ENCODE assay signal across 8 cellular contexts in genomic region chr1:111619635-111620411, GRCh38. TPM values are rescaled to one million over a fixed set of nuclear protein-coding genes. Genes with fewer than 3 reads are reported as not detected.
DNase-seq lines count a peak whose midpoint lies in the region; ATAC-seq and TF ChIP-seq lines count a peak whose summit lies in the region.

Gene RAP1A, plus strand, starts transcription at chr1:111619789. Its CDS starts 71,572 bp downstream, at chr1:111691361.

- TF ChIP-seq CTCF in HEK293 (tag by site-specific recombination; IDR thresholded peaks at IDR 0.05) (no peak), gastroesophageal sphincter (IDR thresholded peaks at IDR 0.05) (peak in 1 of 4 experiments; percentile 18), neutrophil (IDR thresholded peaks at IDR 0.05) (peak; percentile 45)

- H3K4me3 ChIP-seq in HEK293 (ENCODE audit: low read depth, low read length): peak within 1 kb of the TSS; percentile 70
- H3K4me3 ChIP-seq in gastroesophageal sphincter: peak within 1 kb of the TSS; percentile 68 to 74
- peak within 1 kb of the TSS; percentile 89 to 92 for H3K4me3 ChIP-seq in neutrophil (ENCODE audit: low read depth in 1 of 2, low read length in 1 of 2)
- peak within 1 kb of the TSS; percentile 88 to 96 (median 95) for H3K4me3 ChIP-seq in subcutaneous abdominal adipose tissue (ENCODE audit: low read depth in 1 of 5, low read length in 5 of 5)

- 0% methylated on average over 13 of the region's 77 CpGs; no CpG with 5 or more reads in 1 of the 2 donors for WGBS in gastroesophageal sphincter (ENCODE audit: low coverage in 1 of 2), 2 donors

- CTCF ChIA-PET in HEK293 (lab: Yijun Ruan, JAX): interaction anchor here (0.6 to 1.2 kb wide), 6 partner anchors 9 to 613 kb away, joined by 3 to 4 read pairs (median 3); no protein-coding TSS in a partner anchor

- H3K27ac ChIP-seq in HEK293 (ENCODE audit: extremely low read depth, low read depth, low read length): peak within 1 kb of the TSS; percentile 76
- peak within 1 kb of the TSS; percentile 92 to 96 (median 94) for H3K27ac ChIP-seq in gastroesophageal sphincter
- H3K27ac ChIP-seq in neutrophil: peak within 1 kb of the TSS; percentile 96
- H3K27ac ChIP-seq in subcutaneous abdominal adipose tissue (ENCODE audit: low read depth, low read length): peak within 1 kb of the TSS; percentile 95

- POLR2A ChIA-PET in HEK293 (lab: Yijun Ruan, JAX): interaction anchor here (0.6 to 1.3 kb wide), 14 partner anchors 10 to 1074 kb away, joined by 3 to 9 read pairs (median 4); partner anchors contain the start of genes CEPT1 and DRAM2

- TF ChIP-seq EP300 in gastroesophageal sphincter (IDR thresholded peaks at IDR 0.05): no peak

- H3K9me3 ChIP-seq in HEK293 (ENCODE audit: control insufficient read depth, insufficient read depth, low read depth, low read length): no peaks in the 10 kb centered on the region
- H3K9me3 ChIP-seq in gastroesophageal sphincter: no peaks in the 10 kb centered on the region
- no peaks in the 10 kb centered on the region for H3K9me3 ChIP-seq in neutrophil
- H3K9me3 ChIP-seq in subcutaneous abdominal adipose tissue (ENCODE audit: control insufficient read depth in 5 of 5, low read length in 5 of 5): no peaks in the 10 kb centered on the region

- no peaks in the 10 kb centered on the region for H3K36me3 ChIP-seq in HEK293 (ENCODE audit: control insufficient read depth in 2 of 2, insufficient read depth in 1 of 2, low read length in 2 of 2)
- no peaks in the 10 kb centered on the region for H3K36me3 ChIP-seq in gastroesophageal sphincter
- H3K36me3 ChIP-seq in neutrophil: no peaks in the 10 kb centered on the region
- H3K36me3 ChIP-seq in subcutaneous abdominal adipose tissue (ENCODE audit: control insufficient read depth in 5 of 5, insufficient read depth in 5 of 5, low read length in 5 of 5): no peaks in the 10 kb centered on the region

- H3K27me3 ChIP-seq in gastroesophageal sphincter (no peaks in the 10 kb centered on the region), neutrophil (no peaks in the 10 kb centered on the region), subcutaneous abdominal adipose tissue (ENCODE audit: control insufficient read depth in 5 of 5, insufficient read depth in 4 of 5, low read length in 5 of 5) (no peaks in the 10 kb centered on the region)

- ATAC-seq in SK-N-SH treated with all-trans-retinoic acid at 6 μM for 48 hours (peak; percentile 94), gastroesophageal sphincter (peak; percentile 94)

- DNase-seq in ELR (ENCODE audit: low read depth): peak; percentile 94
- peak; percentile 69 for DNase-seq in NCI-H1048 (lab: John Stamatoyannopoulos, UW)
- peak; percentile 95 for DNase-seq in activated naive CD4-positive, alpha-beta T cell treated with anti-CD3 and anti-CD28 coated beads, Interleukin-2, amount 50 U/mL, for 16 hours

- peak within 1 kb of the TSS; percentile 32 to 96 (median 90) for H3K9ac ChIP-seq in subcutaneous abdominal adipose tissue (ENCODE audit: low read length in 5 of 5)

- H3K4me1 ChIP-seq in HEK293 (ENCODE audit: control insufficient read depth, insufficient read depth, low read length) (no peaks in the 10 kb centered on the region), gastroesophageal sphincter (peaks cover 10 to 77% (median 16%) of the 10 kb centered on the region in 3 donors), neutrophil (ENCODE audit: control insufficient read depth in 1 of 2, insufficient read depth in 1 of 2, low read depth in 1 of 2, low read length in 1 of 2) (peaks cover 68 to 69% of the 10 kb centered on the region in 2 experiments), subcutaneous abdominal adipose tissue (ENCODE audit: control insufficient read depth in 5 of 5, insufficient read depth in 5 of 5, low read length in 5 of 5) (peaks cover 0 to 48% (median 35%) of the 10 kb centered on the region in 5 donors)

- TF ChIP-seq POLR2A in gastroesophageal sphincter (IDR thresholded peaks at IDR 0.05): peak; percentile 69 to 72

TF ChIP-seq in HEK293, 187 proteins besides CTCF, POLR2A, EP300 and RAD21 (continues in another document):
- no peak for TF ChIP-seq ZFP69B (tag by site-specific recombination; IDR thresholded peaks at IDR 0.05)
- TF ChIP-seq ZNF211 (tag by site-specific recombination; IDR thresholded peaks at IDR 0.05; ENCODE audit: low read depth): no peak
- TF ChIP-seq ZNF654 (tag by site-specific recombination; IDR thresholded peaks at IDR 0.05; ENCODE audit: low read depth): no peak
- TF ChIP-seq ZFP37 (tag by site-specific recombination; IDR thresholded peaks at IDR 0.05): no peak
- TF ChIP-seq ZBTB21 (tag by site-specific recombination; IDR thresholded peaks at IDR 0.05): no peak
- no peak for TF ChIP-seq ZNF132 (tag by site-specific recombination; IDR thresholded peaks at IDR 0.05; ENCODE audit: borderline replicate concordance)
- no peak for TF ChIP-seq ZEB2 (tag by site-specific recombination; IDR thresholded peaks at IDR 0.05)
- no peak for TF ChIP-seq ZNF394 (tag by site-specific recombination; IDR thresholded peaks at IDR 0.05; ENCODE audit: borderline replicate concordance)
- no peak for TF ChIP-seq ZNF521 (tag by site-specific recombination; IDR thresholded peaks at IDR 0.05)
- TF ChIP-seq KLF9 (tag by site-specific recombination; IDR thresholded peaks at IDR 0.05; ENCODE audit: low read depth): peak; percentile 38
- no peak for TF ChIP-seq ZNF548 (tag by site-specific recombination; IDR thresholded peaks at IDR 0.05)
- TF ChIP-seq ZNF302 (tag by site-specific recombination; IDR thresholded peaks at IDR 0.05; ENCODE audit: low read depth): no peak
- TF ChIP-seq ZNF324 (tag by site-specific recombination; IDR thresholded peaks at IDR 0.05): no peak
- TF ChIP-seq ZNF660 (tag by site-specific recombination; IDR thresholded peaks at IDR 0.05): no peak
- no peak for TF ChIP-seq ZNF645 (tag by site-specific recombination; IDR thresholded peaks at IDR 0.05)

TF ChIP-seq in SK-N-SH treated with all-trans-retinoic acid at 6 μM for 48 hours, 23 proteins besides CTCF, POLR2A, EP300 and RAD21:
- TF ChIP-seq POU6F1 (CRISPR knock-in tag; IDR thresholded peaks at IDR 0.05; ENCODE audit: borderline replicate concordance, low read depth) (no peak), ZNF70 (CRISPR knock-in tag; IDR thresholded peaks at IDR 0.05) (no peak), ZC3H10 (CRISPR knock-in tag; IDR thresholded peaks at IDR 0.05) (no peak), OSR1 (CRISPR knock-in tag; IDR thresholded peaks at IDR 0.05) (no peak), PPARA (CRISPR knock-in tag; IDR thresholded peaks at IDR 0.05; ENCODE audit: borderline replicate concordance) (no peak), ZFP3 (CRISPR knock-in tag; IDR thresholded peaks at IDR 0.05) (no peak), TSHZ2 (CRISPR knock-in tag; IDR thresholded peaks at IDR 0.05) (no peak), GLIS3 (CRISPR knock-in tag; IDR thresholded peaks at IDR 0.05) (no peak), ESRRG (CRISPR knock-in tag; IDR thresholded peaks at IDR 0.05) (no peak), TOX (CRISPR knock-in tag; IDR thresholded peaks at IDR 0.05; ENCODE audit: borderline replicate concordance) (no peak), ISL1 (CRISPR knock-in tag; IDR thresholded peaks at IDR 0.05) (no peak), CREB5 (CRISPR knock-in tag; IDR thresholded peaks at IDR 0.05; ENCODE audit: low read depth) (no peak)

RNA-seq across cellular contexts. Expression of gene RAP1A, which starts in this region (rescaled TPM):
- 100 to 1,000 TPM; 177 to 268 (median 214) TPM for total RNA-seq in gastroesophageal sphincter

Comparison
In these comparisons a context has a peak if more than half of its experiments do, and no peak if none do; other contexts are left out.
1. Peak in every context shown above with its lines: DNase-seq, ATAC-seq, H3K4me3 ChIP-seq and H3K27ac ChIP-seq.